Comparison of ENCODE assay signal across 1 cellular context in genomic region chr10:87696922-87697714, GRCh38.
TF ChIP-seq lines count a peak whose summit lies in the region.

No MANE protein-coding gene starts in this region.

TF ChIP-seq in SK-N-SH treated with all-trans-retinoic acid at 6 μM for 48 hours, 23 proteins besides CTCF, POLR2A, EP300 and RAD21 (continued from another document):
- TF ChIP-seq CSRNP3 (CRISPR knock-in tag; IDR thresholded peaks at IDR 0.05) (no peak), RARB (CRISPR knock-in tag; IDR thresholded peaks at IDR 0.05) (no peak), ARNTL (CRISPR knock-in tag; IDR thresholded peaks at IDR 0.05; ENCODE audit: borderline replicate concordance, low read depth) (no peak), TOX (CRISPR knock-in tag; IDR thresholded peaks at IDR 0.05; ENCODE audit: borderline replicate concordance) (no peak), ZNF70 (CRISPR knock-in tag; IDR thresholded peaks at IDR 0.05) (no peak), ZNF8 (CRISPR knock-in tag; IDR thresholded peaks at IDR 0.05) (no peak)
